Comparison of ENCODE assay signal across 14 cellular contexts in genomic region chr10:66586073-66586472, GRCh38.
DNase-seq lines count a peak whose midpoint lies in the region; TF ChIP-seq lines count a peak whose summit lies in the region.
"Had no signal": no experiment of that assay in that cellular context is flagged by ENCODE, and none has a peak within 500 bp of the region (broad histone marks: within the 10 kb centered on the region; RNA-seq: fewer than 3 reads in every experiment).

No MANE protein-coding gene starts in this region.

- no peak for TF ChIP-seq POLR2A in suprapubic skin (IDR thresholded peaks at IDR 0.05)

- no peaks in the 10 kb centered on the region for H3K9me3 ChIP-seq in suprapubic skin
- H3K9me3 ChIP-seq: thoracic aorta had no signal

- no peak for TF ChIP-seq EP300 in suprapubic skin (IDR thresholded peaks at IDR 0.05)

- TF ChIP-seq CTCF in AG04449 (IDR thresholded peaks at IDR 0.05; ENCODE audit: insufficient read depth, low read length, missing control alignments) (peak; percentile 36), suprapubic skin (IDR thresholded peaks at IDR 0.05) (no peak)

- WGBS in suprapubic skin: 55% methylated on average over 5 of the region's 5 CpGs

- CTCF ChIA-PET in AG04449 (lab: Yijun Ruan, JAX): interaction anchor here (1.0 to 1.8 kb wide), 6 partner anchors 11 to 342 kb away, joined by 3 to 9 read pairs (median 5); partner anchors contain the start of gene LRRTM3

- H3K4me1 ChIP-seq in suprapubic skin: no peaks in the 10 kb centered on the region

- DNase-seq in AG04449 (ENCODE audit: low read depth, low spot score) (no peak), HT-29 (ENCODE audit: low spot score) (peak; percentile 1), amniotic epithelial cell (ENCODE audit: low read depth) (peak; percentile 62), iPS-NIHi7 (ENCODE audit: extremely low spot score) (peak; percentile 38), suprapubic skin (ENCODE audit: low spot score in 2 of 2) (no peak), NCI-H128 (lab: John Stamatoyannopoulos, UW; ENCODE audit: unreplicated experiment) (no peak)
- DNase-seq in activated effector memory CD4-positive, alpha-beta T cell treated with anti-CD3 and anti-CD28 coated beads, Interleukin-2, amount 50 U/mL, for 16 hours: no peak
- DNase-seq in stimulated activated CD8-positive, alpha-beta memory T cell treated with anti-CD3 and anti-CD28 coated beads, Interleukin-4, amount 100 ng/mL, for 48 hours: no peak
- DNase-seq: activated CD4-positive, alpha-beta T cell treated with anti-CD3 and anti-CD28 coated beads for 36 hours; activated naive CD4-positive, alpha-beta T cell treated with anti-CD3 and anti-CD28 coated beads for 36 hours; GOT3; NCI-H345; SHP77 had no signal

- POLR2A ChIA-PET in AG04449 (lab: Yijun Ruan, JAX): no interaction called here

- no peak overlapping the region for H3K4me3 ChIP-seq in AG04449 (ENCODE audit: low read depth, low read length)
- H3K4me3 ChIP-seq in suprapubic skin: no peak overlapping the region
- H3K4me3 ChIP-seq: thoracic aorta had no signal

- H3K27ac ChIP-seq in suprapubic skin: no peak overlapping the region
- H3K27ac ChIP-seq: thoracic aorta had no signal

- no peaks in the 10 kb centered on the region for H3K27me3 ChIP-seq in suprapubic skin

- no peaks in the 10 kb centered on the region for H3K36me3 ChIP-seq in suprapubic skin
- H3K36me3 ChIP-seq: thoracic aorta had no signal

Comparison
In these comparisons a context has a peak if more than half of its experiments do, and no peak if none do; other contexts are left out.
1. DNase-seq: peak in HT-29 (single experiment), amniotic epithelial cell (single experiment) and iPS-NIHi7 (single experiment); none in AG04449 (single experiment), suprapubic skin (0 of 2), activated effector memory CD4-positive, alpha-beta T cell treated with anti-CD3 and anti-CD28 coated beads, Interleukin-2, amount 50 U/mL, for 16 hours (single experiment), NCI-H128 (single experiment) and stimulated activated CD8-positive, alpha-beta memory T cell treated with anti-CD3 and anti-CD28 coated beads, Interleukin-4, amount 100 ng/mL, for 48 hours (single experiment).